Comparison of ENCODE assay signal across 8 cellular contexts in the genomic region with DNA sequence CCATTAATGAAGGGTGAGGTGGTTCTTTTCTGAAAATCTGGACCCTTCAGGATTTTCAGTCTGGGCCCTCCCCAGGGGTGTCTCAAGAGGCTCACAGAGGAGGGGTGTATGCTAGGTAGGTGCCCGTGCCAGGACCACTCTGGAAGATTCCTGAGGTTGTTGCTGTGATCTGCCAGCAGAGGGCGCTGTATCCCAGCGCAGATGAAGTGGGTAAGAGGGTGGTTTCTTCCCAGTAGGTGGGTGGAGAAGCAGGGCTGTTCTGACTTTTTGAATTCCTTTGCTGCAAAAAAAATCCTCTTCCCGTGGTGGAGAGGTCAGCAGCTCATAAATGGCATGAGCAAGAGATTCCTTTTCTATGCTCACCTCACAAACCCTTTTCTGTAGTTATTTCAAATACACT.
DNase-seq lines count a peak whose midpoint lies in the region; ATAC-seq and FAIRE-seq lines count a peak whose summit lies in the region.

No MANE protein-coding gene starts in this region.

- intact Hi-C loops in posterior cingulate gyrus (cut with DNase I): loop anchor here (2.0 to 5.0 kb wide), 2 partner anchors 422 to 589 kb away; no protein-coding TSS in a partner anchor

- peak; percentile 21 for DNase-seq in Ammon's horn (ENCODE audit: low spot score)
- peak; percentile 31 for DNase-seq in GM19239 (ENCODE audit: insufficient read length, low spot score)
- peak; percentile 59 for DNase-seq in NCI-H82 (lab: John Stamatoyannopoulos, UW)
- peak; percentile 50 to 64 for DNase-seq in activated T-cell treated with anti-CD3 and anti-CD28 coated beads, Interleukin-2, amount 50 U/mL, for 48 hours
- DNase-seq in foreskin melanocyte: peak; percentile 10
- DNase-seq in posterior cingulate gyrus: peak in 7 of 10 donors; percentile 22 to 90 (median 45)
- DNase-seq in GM19240 (ENCODE audit: insufficient read length, low spot score): no peak

- FAIRE-seq in GM19239 (lab: Jason Lieb, UNC): peak; percentile 45

- no peak for ATAC-seq in HG02970 (IDR thresholded peaks at IDR 0.05; ENCODE audit: low FRiP score, unreplicated experiment)
